ENCODE assay signal across 8 cellular contexts in the genomic region with DNA sequence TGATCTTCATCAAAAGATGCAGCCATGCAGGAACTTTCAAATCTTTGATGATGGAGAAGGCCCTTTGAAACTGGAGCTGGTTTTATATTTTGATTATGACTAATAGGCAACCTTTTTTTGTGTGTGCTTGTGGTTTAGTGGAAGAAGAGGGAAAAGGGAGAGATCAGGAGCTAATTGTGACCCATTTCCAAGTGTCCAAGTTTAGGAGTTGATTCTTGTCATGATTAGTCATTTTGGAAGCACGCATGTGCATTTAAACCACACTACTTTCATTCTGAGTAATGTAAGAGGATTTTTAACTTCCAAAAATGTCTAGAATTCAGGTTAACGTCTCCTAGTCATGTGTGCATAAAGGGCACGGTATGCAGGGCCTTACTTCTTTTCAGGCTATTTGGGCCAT. TPM values are rescaled to one million over a fixed set of nuclear protein-coding genes. Genes with fewer than 3 reads are reported as not detected.
DNase-seq lines count a peak whose midpoint lies in the region; ATAC-seq and TF ChIP-seq lines count a peak whose summit lies in the region.

No MANE protein-coding gene starts in this region.

- H3K36me3 Mint-ChIP-seq in activated CD4-positive, alpha-beta T cell treated with anti-CD3 and anti-CD28 coated beads, Interleukin-2, amount 10 ng/mL, durations not matched to agents 7 days and 5 days (ENCODE audit: low read depth), result peaks cover 42% of the 10 kb centered on the region

- H3K9me3 Mint-ChIP-seq in activated CD4-positive, alpha-beta T cell treated with anti-CD3 and anti-CD28 coated beads, Interleukin-2, amount 10 ng/mL, durations not matched to agents 7 days and 5 days, result no peaks in the 10 kb centered on the region

- H3K4me1 ChIP-seq in DOHH2 (ENCODE audit: control insufficient read depth, low read length) (peaks cover 48% of the 10 kb centered on the region), PC-3 (ENCODE audit: insufficient read depth, low read length) (peaks cover 33% of the 10 kb centered on the region), endocrine pancreas (ENCODE audit: control insufficient read depth, insufficient read depth, low read length) (peaks cover 19% of the 10 kb centered on the region), rectal smooth muscle tissue (ENCODE audit: control insufficient read depth, insufficient read depth, low read length) (peaks cover 34% of the 10 kb centered on the region)

- H3K36me3 ChIP-seq in DOHH2 (ENCODE audit: control insufficient read depth, low read length) (peaks cover 38% of the 10 kb centered on the region), PC-3 (ENCODE audit: low read depth, low read length) (peaks cover 9% of the 10 kb centered on the region; the same call in 1 of the 2 replicates), endocrine pancreas (ENCODE audit: control insufficient read depth, insufficient read depth, low read length) (no peaks in the 10 kb centered on the region), rectal smooth muscle tissue (ENCODE audit: control insufficient read depth, insufficient read depth, low read length) (peaks cover 7% of the 10 kb centered on the region)

- H3K4me2 ChIP-seq in DOHH2 (ENCODE audit: low read length) (peak overlapping the region; percentile 58), PC-3 (ENCODE audit: low read length) (peak overlapping the region; percentile 82)

- H3K4me3 ChIP-seq in DOHH2 (ENCODE audit: low read length), result no peak overlapping the region
- peak overlapping the region; percentile 95 for H3K4me3 ChIP-seq in PC-3 (ENCODE audit: low read length)
- peak overlapping the region; percentile 3 for H3K4me3 ChIP-seq in endocrine pancreas (ENCODE audit: control insufficient read depth, insufficient read depth, low read length)
- H3K4me3 ChIP-seq in rectal smooth muscle tissue (ENCODE audit: low read length), result peak overlapping the region; percentile 24

- peaks cover 51% of the 10 kb centered on the region for H3K4me1 Mint-ChIP-seq in activated CD4-positive, alpha-beta T cell treated with anti-CD3 and anti-CD28 coated beads, Interleukin-2, amount 10 ng/mL, durations not matched to agents 7 days and 5 days

- no peak overlapping the region for H2AFZ ChIP-seq in PC-3 (ENCODE audit: low read length)

- H3K4me3 Mint-ChIP-seq in activated CD4-positive, alpha-beta T cell treated with anti-CD3 and anti-CD28 coated beads, Interleukin-2, amount 10 ng/mL, durations not matched to agents 7 days and 5 days, result no peak overlapping the region

- H3K27me3 ChIP-seq in DOHH2 (ENCODE audit: control insufficient read depth, low read length), result no peaks in the 10 kb centered on the region
- no peaks in the 10 kb centered on the region for H3K27me3 ChIP-seq in PC-3 (ENCODE audit: low read length)
- H3K27me3 ChIP-seq in endocrine pancreas (ENCODE audit: control insufficient read depth, insufficient read depth, low read length), result no peaks in the 10 kb centered on the region
- no peaks in the 10 kb centered on the region for H3K27me3 ChIP-seq in rectal smooth muscle tissue (ENCODE audit: control insufficient read depth, insufficient read depth, low read length)

- TF ChIP-seq CTCF in DOHH2 (IDR thresholded peaks at IDR 0.05; ENCODE audit: low read depth, low read length, poor library complexity, severe bottlenecking) (no peak), PC-3 (conservative IDR thresholded peaks at IDR 0.05; ENCODE audit: low read depth, low read length) (no peak)

- no peak overlapping the region for H3K27ac Mint-ChIP-seq in activated CD4-positive, alpha-beta T cell treated with anti-CD3 and anti-CD28 coated beads, Interleukin-2, amount 10 ng/mL, durations not matched to agents 7 days and 5 days

- H4K20me1 ChIP-seq in DOHH2 (ENCODE audit: control insufficient read depth, insufficient read depth, low read depth, low read length), result peaks cover 32% of the 10 kb centered on the region
- H4K20me1 ChIP-seq in PC-3 (ENCODE audit: low read length), result peaks cover 35% of the 10 kb centered on the region

- peak overlapping the region; percentile 28; the same call in 1 of the 2 replicates for H3K9ac ChIP-seq in PC-3 (ENCODE audit: low read length)
- no peak overlapping the region for H3K9ac ChIP-seq in endocrine pancreas (ENCODE audit: control insufficient read depth, insufficient read depth, low read length)
- no peak overlapping the region for H3K9ac ChIP-seq in rectal smooth muscle tissue (ENCODE audit: low read length)

- H3K9me3 ChIP-seq in DOHH2 (ENCODE audit: control insufficient read depth, insufficient read depth, low read length), result no peaks in the 10 kb centered on the region
- H3K9me3 ChIP-seq in PC-3 (ENCODE audit: low read length), result no peaks in the 10 kb centered on the region
- no peaks in the 10 kb centered on the region for H3K9me3 ChIP-seq in endocrine pancreas (ENCODE audit: control insufficient read depth, low read length)

- POLR2A ChIA-PET in PC-3 (lab: Charles Lee; ENCODE audit: unreplicated experiment), result interaction anchor here (0.7 kb wide), 1 partner anchor 23 kb away, joined by 4 read pairs; no protein-coding TSS in a partner anchor
- POLR2A ChIA-PET in activated CD4-positive, alpha-beta T cell treated with anti-CD3 and anti-CD28 coated beads, Interleukin-2, amount 10 ng/mL, durations not matched to agents 7 days and 5 days (lab: Charles Lee), result interaction anchor here (0.6 kb wide), 1 partner anchor 11 kb away, joined by 12 read pairs; no protein-coding TSS in a partner anchor

- H3K9me2 ChIP-seq in DOHH2 (replicated peaks; ENCODE audit: control insufficient read depth, low read length), result no peaks in the 10 kb centered on the region
- no peaks in the 10 kb centered on the region for H3K9me2 ChIP-seq in PC-3 (replicated peaks; ENCODE audit: low read length)

- CTCF ChIA-PET in PC-3 (lab: Charles Lee), result no interaction called here
- CTCF ChIA-PET in activated CD4-positive, alpha-beta T cell treated with anti-CD3 and anti-CD28 coated beads, Interleukin-2, amount 10 ng/mL, durations not matched to agents 7 days and 5 days (lab: Charles Lee), result no interaction called here

- peaks cover 17% of the 10 kb centered on the region for H3K27me3 Mint-ChIP-seq in activated CD4-positive, alpha-beta T cell treated with anti-CD3 and anti-CD28 coated beads, Interleukin-2, amount 10 ng/mL, durations not matched to agents 7 days and 5 days

- DNase-seq in PC-3, result peak; percentile 92
- DNase-seq in activated CD4-positive, alpha-beta T cell treated with anti-CD3 and anti-CD28 coated beads, Interleukin-2, amount 10 ng/mL, durations not matched to agents 7 days and 5 days, result no peak
- no peak for DNase-seq in RPMI8226
- no peak for DNase-seq in germinal center (ENCODE audit: low spot score)

- peaks cover 40% of the 10 kb centered on the region for H3K79me2 ChIP-seq in DOHH2 (ENCODE audit: control insufficient read depth, low read length)
- peaks cover 87% of the 10 kb centered on the region for H3K79me2 ChIP-seq in PC-3 (ENCODE audit: low read length)

- H3F3A ChIP-seq in DOHH2 (ENCODE audit: control insufficient read depth, insufficient read depth), result peaks cover 33% of the 10 kb centered on the region
- H3F3A ChIP-seq in PC-3 (ENCODE audit: low read length, unreplicated experiment), result peaks cover 4% of the 10 kb centered on the region

- intact Hi-C loops in PC-3 (cut with micrococcal nuclease), result loop anchor here (5.0 kb wide), 2 partner anchors 108 to 273 kb away; no protein-coding TSS in a partner anchor

- ATAC-seq in PC-3, result peak; percentile 5
- ATAC-seq in HG03045 (IDR thresholded peaks at IDR 0.05; ENCODE audit: unreplicated experiment), result no peak

- no peak overlapping the region for H3K27ac ChIP-seq in DOHH2 (ENCODE audit: low read depth, low read length)
- H3K27ac ChIP-seq in PC-3 (ENCODE audit: low read length), result peak overlapping the region; percentile 79
- peak overlapping the region; percentile 68 for H3K27ac ChIP-seq in rectal smooth muscle tissue (ENCODE audit: low read depth, low read length)

- BruUV-seq in PC-3 (replicated peaks; lab: Mats Ljungman, UMichigan), result no TSS peak

RNA-seq across cellular contexts. Expression of a gene that starts 3.5 kb away (rescaled TPM):
- total RNA-seq in PC-3 (2014; rRNA removed), result 12.8 and 19.9 TPM in 2 replicates
- 10 to 100 TPM; 11.2 to 12.8 TPM for total RNA-seq in activated CD4-positive, alpha-beta T cell treated with anti-CD3 and anti-CD28 coated beads, Interleukin-2, amount 10 ng/mL, durations not matched to agents 7 days and 5 days
